Comparison of ENCODE assay signal across 14 cellular contexts in the genomic region with DNA sequence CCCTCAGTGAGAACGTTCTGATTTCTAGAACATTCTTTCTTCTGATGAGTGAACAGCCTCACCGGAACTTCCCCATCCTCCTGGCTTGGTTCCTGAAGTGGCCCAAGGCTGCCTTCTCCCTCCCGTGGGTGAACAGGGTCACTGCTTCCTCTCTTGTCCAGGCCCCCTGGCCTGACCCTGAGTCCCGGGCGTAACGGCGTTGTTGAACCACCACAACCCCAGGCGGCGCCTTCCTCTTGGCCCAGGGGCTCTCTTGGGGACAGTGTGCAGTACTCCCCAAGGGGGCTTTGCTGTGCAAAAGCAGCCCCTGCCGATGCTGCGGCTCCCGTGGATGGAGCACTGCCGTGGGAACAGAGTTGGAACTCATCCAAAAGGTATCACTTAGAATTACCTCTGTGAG.
DNase-seq lines count a peak whose midpoint lies in the region; ATAC-seq, FAIRE-seq and TF ChIP-seq lines count a peak whose summit lies in the region.
"Had no signal": no experiment of that assay in that cellular context is flagged by ENCODE, and none has a peak within 500 bp of the region (broad histone marks: within the 10 kb centered on the region; RNA-seq: fewer than 3 reads in every experiment).

No MANE protein-coding gene starts in this region.

- ATAC-seq in activated naive CD8-positive, alpha-beta T cell treated with anti-CD3 and anti-CD28 coated beads, Interleukin-2, amount 50 U/mL, for 24 hours: no peak
- ATAC-seq in activated CD8-positive, alpha-beta T cell treated with anti-CD3 and anti-CD28 coated beads, Interleukin-2, amount 10 ng/mL, durations not matched to agents 7 days and 5 days: no peak
- ATAC-seq in right cardiac atrium (peak; percentile 25 to 51), left lobe of liver (no peak), left lung (no peak)

- DNase-seq in activated naive CD8-positive, alpha-beta T cell treated with anti-CD3 and anti-CD28 coated beads for 36 hours: no peak
- no peak for DNase-seq in activated naive CD8-positive, alpha-beta T cell treated with anti-CD3 and anti-CD28 coated beads, Interleukin-2, amount 50 U/mL, for 24 hours
- DNase-seq in activated CD8-positive, alpha-beta T cell treated with anti-CD3 and anti-CD28 coated beads, Interleukin-2, amount 10 ng/mL, durations not matched to agents 7 days and 5 days: no peak
- DNase-seq in right cardiac atrium (peak in 1 of 3 donors; percentile 61), urothelium cell line (ENCODE audit: low spot score) (peak; percentile 83), left lobe of liver (ENCODE audit: low spot score) (no peak), left lung (no peak)
- DNase-seq in activated CD4-positive, CD25-positive, alpha-beta regulatory T cell treated with anti-CD3 and anti-CD28 coated beads, Interleukin-2, amount 50 U/mL, for 72 hours: no peak
- DNase-seq: thyroid gland had no signal

- FAIRE-seq in urothelium cell line (lab: Jason Lieb, UNC): no peak
- FAIRE-seq: RCC 7860 had no signal

- H3K27ac Mint-ChIP-seq in activated naive CD8-positive, alpha-beta T cell treated with anti-CD3 and anti-CD28 coated beads for 36 hours: peak overlapping the region; percentile 4
- no peak overlapping the region for H3K27ac Mint-ChIP-seq in activated naive CD8-positive, alpha-beta T cell treated with anti-CD3 and anti-CD28 coated beads, Interleukin-2, amount 50 U/mL, for 24 hours
- no peak overlapping the region for H3K27ac Mint-ChIP-seq in activated CD8-positive, alpha-beta T cell treated with anti-CD3 and anti-CD28 coated beads, Interleukin-2, amount 10 ng/mL, durations not matched to agents 7 days and 5 days

- peak overlapping the region; percentile 71 for H3K4me3 Mint-ChIP-seq in activated naive CD8-positive, alpha-beta T cell treated with anti-CD3 and anti-CD28 coated beads for 36 hours
- no peak overlapping the region for H3K4me3 Mint-ChIP-seq in activated naive CD8-positive, alpha-beta T cell treated with anti-CD3 and anti-CD28 coated beads, Interleukin-2, amount 50 U/mL, for 24 hours
- H3K4me3 Mint-ChIP-seq in activated CD8-positive, alpha-beta T cell treated with anti-CD3 and anti-CD28 coated beads, Interleukin-2, amount 10 ng/mL, durations not matched to agents 7 days and 5 days: peak overlapping the region; percentile 17

- no peaks in the 10 kb centered on the region for H3K36me3 Mint-ChIP-seq in activated naive CD8-positive, alpha-beta T cell treated with anti-CD3 and anti-CD28 coated beads for 36 hours
- H3K36me3 Mint-ChIP-seq in activated naive CD8-positive, alpha-beta T cell treated with anti-CD3 and anti-CD28 coated beads, Interleukin-2, amount 50 U/mL, for 24 hours (ENCODE audit: low read depth): no peaks in the 10 kb centered on the region
- H3K36me3 Mint-ChIP-seq in activated CD8-positive, alpha-beta T cell treated with anti-CD3 and anti-CD28 coated beads, Interleukin-2, amount 10 ng/mL, durations not matched to agents 7 days and 5 days (ENCODE audit: low read depth): no peaks in the 10 kb centered on the region
- H3K36me3 Mint-ChIP-seq: activated naive CD4-positive, alpha-beta T cell treated with anti-CD3 and anti-CD28 coated beads, Interleukin-2, amount 50 U/mL, for 72 hours had no signal

- H3K4me1 ChIP-seq in right cardiac atrium (ENCODE audit: control insufficient read depth, insufficient read depth, low read length) (no peaks in the 10 kb centered on the region), left lung (no peaks in the 10 kb centered on the region)
- H3K4me1 ChIP-seq: thyroid gland had no signal

- no peak for TF ChIP-seq CTCF in left lung (IDR thresholded peaks at IDR 0.05)

- H3K27ac ChIP-seq in right cardiac atrium (ENCODE audit: low read length) (peak overlapping the region; percentile 45), left lung (no peak overlapping the region)
- H3K27ac ChIP-seq: hepatocyte, KMS-11, neutrophil, thyroid gland had no signal

- H3K27me3 ChIP-seq in right cardiac atrium (ENCODE audit: control insufficient read depth, insufficient read depth) (no peaks in the 10 kb centered on the region), left lung (peaks cover 0 to 12% of the 10 kb centered on the region in 2 donors)
- H3K27me3 ChIP-seq: hepatocyte, neutrophil, thyroid gland had no signal

- CTCF ChIA-PET in activated CD8-positive, alpha-beta T cell treated with anti-CD3 and anti-CD28 coated beads, Interleukin-2, amount 10 ng/mL, durations not matched to agents 7 days and 5 days (lab: Charles Lee): no interaction called here

- no peaks in the 10 kb centered on the region for H3K9me3 Mint-ChIP-seq in activated naive CD8-positive, alpha-beta T cell treated with anti-CD3 and anti-CD28 coated beads for 36 hours
- no peaks in the 10 kb centered on the region for H3K9me3 Mint-ChIP-seq in activated naive CD8-positive, alpha-beta T cell treated with anti-CD3 and anti-CD28 coated beads, Interleukin-2, amount 50 U/mL, for 24 hours
- H3K9me3 Mint-ChIP-seq in activated CD8-positive, alpha-beta T cell treated with anti-CD3 and anti-CD28 coated beads, Interleukin-2, amount 10 ng/mL, durations not matched to agents 7 days and 5 days (ENCODE audit: insufficient read depth): no peaks in the 10 kb centered on the region
- H3K9me3 Mint-ChIP-seq: activated naive CD4-positive, alpha-beta T cell treated with anti-CD3 and anti-CD28 coated beads, Interleukin-2, amount 50 U/mL, for 72 hours had no signal

- WGBS in right cardiac atrium: 53% methylated on average over 13 of the region's 13 CpGs

- H3K36me3 ChIP-seq in left lung: no peaks in the 10 kb centered on the region
- H3K36me3 ChIP-seq: neutrophil, thyroid gland had no signal

- no peaks in the 10 kb centered on the region for H3K27me3 Mint-ChIP-seq in activated naive CD8-positive, alpha-beta T cell treated with anti-CD3 and anti-CD28 coated beads for 36 hours
- H3K27me3 Mint-ChIP-seq in activated naive CD8-positive, alpha-beta T cell treated with anti-CD3 and anti-CD28 coated beads, Interleukin-2, amount 50 U/mL, for 24 hours: no peaks in the 10 kb centered on the region
- no peaks in the 10 kb centered on the region for H3K27me3 Mint-ChIP-seq in activated CD8-positive, alpha-beta T cell treated with anti-CD3 and anti-CD28 coated beads, Interleukin-2, amount 10 ng/mL, durations not matched to agents 7 days and 5 days (ENCODE audit: low read depth)

- POLR2A ChIA-PET in activated CD8-positive, alpha-beta T cell treated with anti-CD3 and anti-CD28 coated beads, Interleukin-2, amount 10 ng/mL, durations not matched to agents 7 days and 5 days (lab: Charles Lee): no interaction called here

- H3K9me3 ChIP-seq in right cardiac atrium (ENCODE audit: control insufficient read depth, low read length): no peaks in the 10 kb centered on the region
- H3K9me3 ChIP-seq in left lung: no peaks in the 10 kb centered on the region
- H3K9me3 ChIP-seq: neutrophil, thyroid gland had no signal

- intact Hi-C loops in right cardiac atrium (cut with DNase I): no loop called here
- intact Hi-C loops in left lung (cut with DNase I): no loop called here

- H3K4me3 ChIP-seq in right cardiac atrium (ENCODE audit: low read length) (peak overlapping the region; percentile 35), left lung (no peak overlapping the region)
- H3K4me3 ChIP-seq: hepatocyte, thyroid gland had no signal

- no peaks in the 10 kb centered on the region for H3K4me1 Mint-ChIP-seq in activated naive CD8-positive, alpha-beta T cell treated with anti-CD3 and anti-CD28 coated beads for 36 hours
- H3K4me1 Mint-ChIP-seq in activated naive CD8-positive, alpha-beta T cell treated with anti-CD3 and anti-CD28 coated beads, Interleukin-2, amount 50 U/mL, for 24 hours: no peaks in the 10 kb centered on the region
- no peaks in the 10 kb centered on the region for H3K4me1 Mint-ChIP-seq in activated CD8-positive, alpha-beta T cell treated with anti-CD3 and anti-CD28 coated beads, Interleukin-2, amount 10 ng/mL, durations not matched to agents 7 days and 5 days (ENCODE audit: low read depth)

Comparison
In these comparisons a context has a peak if more than half of its experiments do, and no peak if none do; other contexts are left out.
1. ATAC-seq: peak in right cardiac atrium (2 of 2); none in activated naive CD8-positive, alpha-beta T cell treated with anti-CD3 and anti-CD28 coated beads, Interleukin-2, amount 50 U/mL, for 24 hours (single experiment), activated CD8-positive, alpha-beta T cell treated with anti-CD3 and anti-CD28 coated beads, Interleukin-2, amount 10 ng/mL, durations not matched to agents 7 days and 5 days (single experiment), left lobe of liver (single experiment) and left lung (single experiment).